In genomic region chr18:45839415-45840395, GRCh38 we compare ENCODE assay signal across 8 cellular contexts. TPM values are rescaled to one million over a fixed set of nuclear protein-coding genes. Genes with fewer than 3 reads are reported as not detected.
A peak's percentile ranks its signal among the peaks of the same experiment; 100 is the strongest.
DNase-seq lines count a peak whose midpoint lies in the region; ATAC-seq and TF ChIP-seq lines count a peak whose summit lies in the region.

No MANE protein-coding gene starts in this region.

- DNase-seq in NOMO-1 (lab: John Stamatoyannopoulos, UW; ENCODE audit: unreplicated experiment in 2 of 2) (peak; percentile 24 to 26), NOMO-1 treated with dmso at 0.1 percent for 144 hours (lab: John Stamatoyannopoulos, UW; ENCODE audit: unreplicated experiment) (no peak), SK-N-DZ (ENCODE audit: low spot score) (peak; percentile 41), erythroblast (lab: John Stamatoyannopoulos, UW) (peak; percentile 82 to 84), neural crest cell (ENCODE audit: low read depth, low spot score) (no peak), NCI-H1048 (lab: John Stamatoyannopoulos, UW) (no peak), lower leg skin (ENCODE audit: low spot score in 2 of 2) (no peak)

- no peaks in the 10 kb centered on the region for H3K36me3 Mint-ChIP-seq in neural crest cell (ENCODE audit: low read depth)

- intact Hi-C loops in lower leg skin (cut with DNase I; ENCODE audit: low total_unique reads) = loop anchor here (5.0 to 10.0 kb wide), 2 partner anchors 165 to 392 kb away; no protein-coding TSS in a partner anchor

- peak; percentile 45 for ATAC-seq in HG03571 (IDR thresholded peaks at IDR 0.05; ENCODE audit: unreplicated experiment)

- H3K9me3 Mint-ChIP-seq in neural crest cell = no peaks in the 10 kb centered on the region

- no peak overlapping the region for H3K27ac Mint-ChIP-seq in neural crest cell (ENCODE audit: unreplicated experiment)

- WGBS in lower leg skin, 2 donors = 49 to 60% methylated on average over 13 of the region's 13 CpGs

- H3K4me3 Mint-ChIP-seq in neural crest cell = no peak overlapping the region

- peaks cover 47% of the 10 kb centered on the region for H3K4me1 Mint-ChIP-seq in neural crest cell

- H3K4me3 ChIP-seq in lower leg skin (ENCODE audit: low read depth, poor library complexity, severe bottlenecking) = no peak overlapping the region

- H3K27me3 Mint-ChIP-seq in neural crest cell (ENCODE audit: low read depth) = peaks cover 46% of the 10 kb centered on the region

- peak; percentile 58 for TF ChIP-seq CTCF in neural crest cell (conservative IDR thresholded peaks at IDR 0.05)
- TF ChIP-seq CTCF in lower leg skin (IDR thresholded peaks at IDR 0.05) = no peak

- no peak for TF ChIP-seq POLR2A in erythroblast (IDR thresholded peaks at IDR 0.05; ENCODE audit: low read length)
- no peak for TF ChIP-seq POLR2A in lower leg skin (IDR thresholded peaks at IDR 0.05)

RNA-seq across cellular contexts. Expression of gene SIGLEC15, which starts 14.2 kb away (rescaled TPM):
- polyA plus RNA-seq in SK-N-DZ (2014; cell fraction: cytosol; rRNA removed) = not detected in 2 replicates
- not detected in 2 replicates for polyA plus RNA-seq in SK-N-DZ (2014; cell fraction: nucleus; rRNA removed)
- total RNA-seq in neural crest cell = not detected in 2 replicates
- 1 to 10 TPM in 1 of 4 donors, under 1 TPM in 2, not detected in 1; 0.27 to 1.9 (median 0.38) TPM for total RNA-seq in lower leg skin

Comparison
In these comparisons a context has a peak if more than half of its experiments do, and no peak if none do; other contexts are left out.
1. DNase-seq: peak in NOMO-1 (2 of 2), SK-N-DZ (single experiment) and erythroblast (2 of 2); none in NOMO-1 treated with dmso at 0.1 percent for 144 hours (single experiment), neural crest cell (single experiment), NCI-H1048 (single experiment) and lower leg skin (0 of 2).